Comparison of ENCODE assay signal across 1 cellular context in the genomic region with DNA sequence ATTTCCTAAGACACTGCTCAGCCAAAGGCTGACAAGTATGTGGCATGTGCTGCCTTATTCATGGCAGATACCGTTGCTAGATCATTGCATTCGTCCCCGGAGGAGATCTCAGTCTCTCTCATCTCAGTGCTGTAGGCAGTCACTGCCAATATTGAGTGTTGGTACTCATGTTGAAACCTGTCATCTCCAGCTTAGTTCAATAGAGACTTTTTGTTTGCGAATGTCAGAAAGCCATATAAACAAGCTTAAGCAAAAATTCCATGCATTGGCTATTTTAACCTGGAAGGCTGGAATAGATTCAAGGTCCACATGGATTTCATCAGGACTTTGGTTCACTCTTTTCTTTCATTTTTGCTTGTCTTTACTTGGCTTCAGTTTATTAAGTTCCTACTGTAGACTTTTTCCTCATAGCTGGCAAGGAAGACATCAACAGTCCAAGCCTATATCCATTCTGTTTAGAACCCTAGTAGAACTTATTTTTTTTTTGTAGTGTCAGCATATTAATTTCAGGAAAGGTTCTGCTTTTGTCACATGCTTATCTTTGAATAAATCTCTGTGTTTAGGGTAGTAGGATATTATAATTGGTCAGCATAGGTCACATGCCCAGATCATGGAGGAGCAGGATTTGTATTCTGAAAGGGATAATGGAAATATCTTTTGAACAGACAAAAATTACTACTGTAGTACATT.
TF ChIP-seq lines count a peak whose summit lies in the region.

No MANE protein-coding gene starts in this region.

TF ChIP-seq in HepG2, 621 proteins besides CTCF, POLR2A, EP300 and RAD21 (continued from another document):
- TF ChIP-seq SNAPC4 (CRISPR knock-in tag; IDR thresholded peaks at IDR 0.05) (no peak), HNF4G (IDR thresholded peaks at IDR 0.05; ENCODE audit: borderline replicate concordance, low read depth, low read length) (peak; percentile 70), HNF4G (CRISPR knock-in tag; IDR thresholded peaks at IDR 0.05; ENCODE audit: borderline replicate concordance, low read depth) (no peak), PCBP2 (optimal IDR thresholded peaks at IDR 0.05; ENCODE audit: low read depth, low read length, poor library complexity, severe bottlenecking) (no peak), PLSCR1 (CRISPR knock-in tag; IDR thresholded peaks at IDR 0.05; ENCODE audit: borderline replicate concordance) (no peak), CREM (IDR thresholded peaks at IDR 0.05) (0 out of 2 replicates have a peak, but pooled peaks have one; percentile 31), CREM (CRISPR knock-in tag; IDR thresholded peaks at IDR 0.05) (no peak), TEAD3 (CRISPR knock-in tag; optimal IDR thresholded peaks at IDR 0.05; ENCODE audit: borderline replicate concordance) (peak; percentile 76), ZNF616 (CRISPR knock-in tag; IDR thresholded peaks at IDR 0.05; ENCODE audit: low read depth) (no peak), HMG20A (CRISPR knock-in tag; IDR thresholded peaks at IDR 0.05; ENCODE audit: borderline replicate concordance) (0 out of 2 replicates have a peak, but pooled peaks have one; percentile 10), GPBP1L1 (CRISPR knock-in tag; IDR thresholded peaks at IDR 0.05) (no peak), ZNF30 (CRISPR knock-in tag; IDR thresholded peaks at IDR 0.05) (no peak), ZNF274 (CRISPR knock-in tag; IDR thresholded peaks at IDR 0.05) (no peak), ZEB1 (IDR thresholded peaks at IDR 0.05; ENCODE audit: insufficient replicate concordance, low read depth) (no peak), SNAI1 (CRISPR knock-in tag; IDR thresholded peaks at IDR 0.05; ENCODE audit: borderline replicate concordance) (no peak), ZNF704 (CRISPR knock-in tag; IDR thresholded peaks at IDR 0.05; ENCODE audit: borderline replicate concordance) (no peak), TBX3 (IDR thresholded peaks at IDR 0.05; ENCODE audit: borderline replicate concordance) (peak; percentile 9; the same call in 1 of the 2 replicates), SOX5 (CRISPR knock-in tag; IDR thresholded peaks at IDR 0.05; ENCODE audit: borderline replicate concordance) (peak; percentile 66; the same call in 1 of the 2 replicates), KDM6A (CRISPR knock-in tag; IDR thresholded peaks at IDR 0.05; ENCODE audit: low read depth) (peak; percentile 44; the same call in 1 of the 2 replicates), ZNF878 (CRISPR knock-in tag; IDR thresholded peaks at IDR 0.05) (no peak)
- TF ChIP-seq, protein P1, sequence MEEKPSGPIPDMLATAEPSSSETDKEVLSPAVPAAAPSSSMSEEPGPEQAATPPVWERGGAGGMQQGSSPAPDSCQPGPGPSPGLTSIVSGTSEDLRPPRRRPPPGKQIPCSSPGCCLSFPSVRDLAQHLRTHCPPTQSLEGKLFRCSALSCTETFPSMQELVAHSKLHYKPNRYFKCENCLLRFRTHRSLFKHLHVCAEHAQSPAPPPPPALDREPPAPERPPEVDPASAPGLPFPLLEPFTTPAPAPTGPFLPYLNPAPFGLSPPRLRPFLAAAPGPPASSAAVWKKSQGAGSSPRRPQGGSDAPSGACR (CRISPR knock-in tag; IDR thresholded peaks at IDR 0.05), result no peak
